4 cellular contexts compared by ENCODE assay signal in the genomic region with DNA sequence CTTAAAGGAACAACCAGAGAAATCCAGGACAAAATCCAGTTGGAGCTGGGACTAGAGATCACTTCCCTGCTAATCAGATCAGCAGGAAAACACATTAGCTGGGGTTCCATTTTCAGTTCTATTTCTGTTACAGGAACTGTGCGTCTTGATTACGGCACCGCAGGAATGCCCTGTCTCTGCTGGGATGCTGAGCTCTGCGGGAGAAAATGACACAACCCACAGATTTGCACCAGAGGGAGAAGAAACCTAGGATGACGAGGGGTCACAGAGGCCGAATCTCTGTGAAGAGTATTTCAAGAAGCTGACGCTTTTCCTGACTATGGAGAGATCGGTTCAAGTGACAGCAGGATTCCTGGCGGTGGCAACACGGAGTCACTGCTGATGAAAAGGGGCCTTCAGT. TPM values are rescaled to one million over a fixed set of nuclear protein-coding genes. Genes with fewer than 3 reads are reported as not detected.
"Had no signal": no experiment of that assay in that cellular context is flagged by ENCODE, and none has a peak within 500 bp of the region (broad histone marks: within the 10 kb centered on the region; RNA-seq: fewer than 3 reads in every experiment).

No MANE protein-coding gene starts in this region.

RNA-seq across cellular contexts. Expression of gene RSPH10B, which starts 40.2 kb away (rescaled TPM):
- total RNA-seq: M059J, NCI-H460 had no signal

RNA-seq across cellular contexts. Expression of gene OCM, which starts 49.7 kb away (rescaled TPM):
- total RNA-seq: LHCN-M2, M059J, MCF 10A, NCI-H460 had no signal
